Comparison of ENCODE assay signal across 20 cellular contexts in the genomic region with DNA sequence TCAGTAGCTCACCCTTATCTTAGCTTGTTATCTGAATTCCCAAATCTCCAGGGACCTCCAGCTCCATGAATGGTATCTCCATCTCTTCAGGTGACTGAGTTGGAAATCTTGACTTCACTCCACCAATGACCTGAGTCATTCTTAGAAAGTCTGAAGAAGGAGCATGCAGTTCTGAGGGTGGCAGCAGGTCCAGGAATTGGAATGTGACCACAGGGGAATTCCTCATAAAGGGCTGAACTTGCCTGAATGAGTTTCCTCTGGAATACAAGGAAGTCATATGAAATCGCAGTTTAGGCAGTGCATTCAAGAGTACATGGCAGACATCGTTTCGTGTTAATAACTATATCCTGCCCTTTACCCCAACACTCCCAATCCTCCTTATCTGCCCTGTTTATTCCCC. TPM values are rescaled to one million over a fixed set of nuclear protein-coding genes. Genes with fewer than 3 reads are reported as not detected.
DNase-seq lines count a peak whose midpoint lies in the region; ATAC-seq, FAIRE-seq and TF ChIP-seq lines count a peak whose summit lies in the region.
"Had no signal": no experiment of that assay in that cellular context is flagged by ENCODE, and none has a peak within 500 bp of the region (broad histone marks: within the 10 kb centered on the region; RNA-seq: fewer than 3 reads in every experiment).

No MANE protein-coding gene starts in this region.

- no peak overlapping the region for H3K27ac ChIP-seq in small intestine (ENCODE audit: low read depth in 1 of 2, low read length in 1 of 2)
- no peak overlapping the region for H3K27ac ChIP-seq in effector memory CD4-positive, alpha-beta T cell (ENCODE audit: insufficient read depth, low read length, poor library complexity, severe bottlenecking)

- H3K9me3 ChIP-seq in small intestine (ENCODE audit: control insufficient read depth, low read depth), result no peaks in the 10 kb centered on the region
- no peaks in the 10 kb centered on the region for H3K9me3 ChIP-seq in effector memory CD4-positive, alpha-beta T cell (ENCODE audit: control insufficient read depth, low read length)

- 17 to 59% (median 37%) methylated on average over 3 of the region's 3 CpGs for WGBS in small intestine, 3 donors

- H3K4me3 ChIP-seq in bronchial epithelial cell (ENCODE audit: low read depth, low read length), result no peak overlapping the region
- H3K4me3 ChIP-seq in small intestine (ENCODE audit: low read depth in 1 of 2, low read length in 2 of 2), result no peak overlapping the region
- H3K4me3 ChIP-seq in effector memory CD4-positive, alpha-beta T cell (ENCODE audit: insufficient read depth, low read depth, low read length, poor library complexity, severe bottlenecking), result no peak overlapping the region
- H3K4me3 ChIP-seq: GM12878 had no signal

- no peak for FAIRE-seq in bronchial epithelial cell (lab: Jason Lieb, UNC)
- no peak for FAIRE-seq in small intestine (lab: Jason Lieb, UNC)
- FAIRE-seq: GM12878, H1 had no signal

- H3K4me1 ChIP-seq in small intestine (ENCODE audit: control insufficient read depth in 2 of 2, insufficient read depth in 1 of 2, low read depth in 1 of 2, low read length in 1 of 2), result no peaks in the 10 kb centered on the region
- H3K4me1 ChIP-seq in effector memory CD4-positive, alpha-beta T cell (ENCODE audit: control insufficient read depth, insufficient read depth, low read length, poor library complexity, severe bottlenecking), result no peaks in the 10 kb centered on the region

- no peaks in the 10 kb centered on the region for H3K36me3 ChIP-seq in bronchial epithelial cell (ENCODE audit: control insufficient read depth, insufficient read depth, low read length)
- no peaks in the 10 kb centered on the region for H3K36me3 ChIP-seq in small intestine (ENCODE audit: control insufficient read depth in 2 of 2, insufficient read depth in 2 of 2, low read length in 2 of 2)
- H3K36me3 ChIP-seq in effector memory CD4-positive, alpha-beta T cell (ENCODE audit: control insufficient read depth, insufficient read depth, low read length), result no peaks in the 10 kb centered on the region

- in situ Hi-C loops in Caki2 (cut with HindIII; ENCODE audit: low pct_unique_long_range_greater_than_20kb, low sequenced_read_pairs), result no loop called here

- TF ChIP-seq CTCF in bronchial epithelial cell (IDR thresholded peaks at IDR 0.05; ENCODE audit: insufficient read depth, low read length, severe bottlenecking), result no peak
- TF ChIP-seq CTCF in GM20000 (IDR thresholded peaks at IDR 0.05; ENCODE audit: extremely low read depth, missing control alignments), result no peak

- peak; percentile 70 for DNase-seq in Caki2 (ENCODE audit: low read depth)
- peak; percentile 14 for DNase-seq in LoVo (ENCODE audit: low spot score)
- peak; percentile 55 for DNase-seq in bronchial epithelial cell (ENCODE audit: low read depth)
- peak; percentile 88 for DNase-seq in kidney tubule cell (ENCODE audit: low spot score)
- DNase-seq in small intestine, result no peak
- DNase-seq in GM20000 (ENCODE audit: low spot score), result no peak
- DNase-seq in effector memory CD4-positive, alpha-beta T cell, result no peak
- DNase-seq: AML-193, COR-L47, GDM1, KBM-7, NCI-H1048, NCI-H1436 treated with DMSO at 0.1 percent for 48 hours, NCI-H2081, NCI-H524, SHP77 had no signal

- ATAC-seq in GM18909 (IDR thresholded peaks at IDR 0.05; ENCODE audit: poor library complexity, unreplicated experiment), result no peak
- ATAC-seq: GM12878, Panc1 had no signal

- H3K27me3 ChIP-seq in bronchial epithelial cell (ENCODE audit: control insufficient read depth, insufficient read depth, low read length) (peaks cover 2% of the 10 kb centered on the region), small intestine (ENCODE audit: control insufficient read depth in 2 of 2, insufficient read depth in 2 of 2, low read length in 2 of 2) (peaks cover 0 to 3% of the 10 kb centered on the region in 2 donors)
- peaks cover 2% of the 10 kb centered on the region for H3K27me3 ChIP-seq in effector memory CD4-positive, alpha-beta T cell (replicated peaks; ENCODE audit: control insufficient read depth, insufficient read depth, low read length, poor library complexity, severe bottlenecking)

RNA-seq across cellular contexts. Expression of a gene that starts 12.5 kb away (rescaled TPM):
- not detected in 2 replicates for total RNA-seq in Caki2 (2014; rRNA removed; shearing (Covaris generic); ENCODE audit: low replicate concordance)
- total RNA-seq in bronchial epithelial cell, result 0.26 and 0.79 TPM in 2 replicates
- 10 to 100 TPM in 1 of 3 donors, 1 to 10 TPM in 1, not detected in 1; 1.8 to 10.5 TPM for polyA plus RNA-seq in small intestine
- total RNA-seq: GM12878 had no signal

RNA-seq across cellular contexts. Expression of a gene that starts 24.0 kb away (rescaled TPM):
- total RNA-seq in Caki2 (2014; rRNA removed; shearing (Covaris generic); ENCODE audit: low replicate concordance), result not detected in 2 replicates
- not detected in 2 replicates for total RNA-seq in bronchial epithelial cell
- polyA plus RNA-seq in small intestine, result not detected
- total RNA-seq: GM12878, H1 had no signal

RNA-seq across cellular contexts. Expression of a gene that starts 38.1 kb away (rescaled TPM):
- 1.5 and 3.0 TPM in 2 replicates for total RNA-seq in Caki2 (2014; rRNA removed; shearing (Covaris generic); ENCODE audit: low replicate concordance)
- 17.8 and 25.3 TPM in 2 replicates for total RNA-seq in bronchial epithelial cell
- 10 to 100 TPM; 16.8 to 58.6 (median 54.9) TPM for polyA plus RNA-seq in small intestine

RNA-seq across cellular contexts. Expression of a gene that starts 48.5 kb away (rescaled TPM):
- 98.2 and 101 TPM in 2 replicates for total RNA-seq in Caki2 (2014; rRNA removed; shearing (Covaris generic); ENCODE audit: low replicate concordance)
- total RNA-seq in bronchial epithelial cell, result 64.3 and 85.6 TPM in 2 replicates
- 10 to 100 TPM; 11.3 to 47.5 (median 12.5) TPM for polyA plus RNA-seq in small intestine

RNA-seq across cellular contexts. Expression of a gene that starts 58.9 kb away (rescaled TPM):
- 4.8 and 8.1 TPM in 2 replicates for total RNA-seq in Caki2 (2014; rRNA removed; shearing (Covaris generic); ENCODE audit: low replicate concordance)
- total RNA-seq in bronchial epithelial cell, result 0.13 and 0.26 TPM in 2 replicates
- 1 to 10 TPM in 1 of 3 donors, under 1 TPM in 1, not detected in 1; 0.27 to 1.8 TPM for polyA plus RNA-seq in small intestine

Comparison
In these comparisons a context has a peak if more than half of its experiments do, and no peak if none do; other contexts are left out.
1. DNase-seq: peak in Caki2 (single experiment), LoVo (single experiment), bronchial epithelial cell (single experiment) and kidney tubule cell (single experiment); none in small intestine (single experiment), GM20000 (single experiment) and effector memory CD4-positive, alpha-beta T cell (0 of 3).